8 cellular contexts compared by ENCODE assay signal in the genomic region with DNA sequence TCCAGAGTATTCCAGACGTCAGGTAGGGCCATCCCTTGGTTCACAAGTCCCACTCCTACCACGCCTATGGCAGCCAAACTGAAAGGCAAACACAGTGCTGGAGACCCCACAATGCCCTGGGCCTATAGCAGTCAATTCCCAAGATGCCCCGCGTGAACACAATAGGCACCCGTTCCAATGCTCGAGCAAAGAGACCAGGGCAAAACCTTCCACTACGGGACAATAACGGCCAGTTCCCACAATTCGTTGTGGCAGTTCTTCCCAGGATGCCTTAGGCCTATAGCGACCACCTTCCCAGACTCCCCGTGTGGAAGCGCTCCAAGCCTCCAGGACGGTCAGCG. TPM values are rescaled to one million over a fixed set of nuclear protein-coding genes. Genes with fewer than 3 reads are reported as not detected.
DNase-seq lines count a peak whose midpoint lies in the region; ATAC-seq and TF ChIP-seq lines count a peak whose summit lies in the region.

No MANE protein-coding gene starts in this region.

- H3K36me3 Mint-ChIP-seq in Calu3 (ENCODE audit: insufficient read depth, unreplicated experiment): peaks cover 27% of the 10 kb centered on the region
- H3K36me3 Mint-ChIP-seq in brain: peaks cover 33% of the 10 kb centered on the region

- peak overlapping the region; percentile 90 for H3K9ac ChIP-seq in HUES48 (ENCODE audit: low read depth, low read length)

- H3K27me3 ChIP-seq in HUES48 (ENCODE audit: control insufficient read depth, insufficient read depth, low read length) (no peaks in the 10 kb centered on the region), kidney epithelial cell (ENCODE audit: control insufficient read depth, insufficient read depth, low read length) (no peaks in the 10 kb centered on the region)

- TF ChIP-seq CTCF in Calu3 (IDR thresholded peaks at IDR 0.05; ENCODE audit: unreplicated experiment) (no peak), brain (conservative IDR thresholded peaks at IDR 0.05) (no peak), kidney epithelial cell (IDR thresholded peaks at IDR 0.05; ENCODE audit: insufficient read depth, low read length, poor library complexity, severe bottlenecking) (no peak)

- peak; percentile 6 for ATAC-seq in GM19467 (IDR thresholded peaks at IDR 0.05; ENCODE audit: unreplicated experiment)

- CTCF ChIA-PET in Calu3 (lab: Charles Lee): interaction anchor here (0.7 kb wide), 1 partner anchor 90 kb away, joined by 6 read pairs; no protein-coding TSS in a partner anchor

- H3K4me3 ChIP-seq in HUES48 (ENCODE audit: low read depth, low read length) (peak overlapping the region; percentile 69), kidney epithelial cell (ENCODE audit: low read depth, low read length) (peak overlapping the region; percentile 70)

- H3K9me3 ChIP-seq in HUES48 (ENCODE audit: control insufficient read depth, insufficient read depth, low read length): no peaks in the 10 kb centered on the region

- 0 out of 2 replicates have a peak, but pooled peaks cover 6% of the 10 kb centered on the region for H3K4me1 ChIP-seq in HUES48 (ENCODE audit: control insufficient read depth, insufficient read depth, low read length)

- H3K4me1 Mint-ChIP-seq in Calu3 (ENCODE audit: low read depth, unreplicated experiment) (peaks cover 13% of the 10 kb centered on the region), brain (peaks cover 51% of the 10 kb centered on the region)

- peak overlapping the region; percentile 84 for H3K27ac Mint-ChIP-seq in Calu3 (ENCODE audit: unreplicated experiment)
- H3K27ac Mint-ChIP-seq in brain: peak overlapping the region; percentile 98 to 100 (median 100)

- H3K36me3 ChIP-seq in HUES48 (ENCODE audit: control insufficient read depth, insufficient read depth, low read length) (peaks cover 2% of the 10 kb centered on the region; the same call in 1 of the 2 replicates), kidney epithelial cell (ENCODE audit: control insufficient read depth, insufficient read depth, low read length) (no peaks in the 10 kb centered on the region)

- TSS peak; percentile 69 for BruUV-seq in Calu3 (replicated peaks; lab: Mats Ljungman, UMichigan)

- H3K27ac ChIP-seq in HUES48 (ENCODE audit: low read depth, low read length): peak overlapping the region; percentile 97

- peak; percentile 41 for DNase-seq in Calu3
- DNase-seq in RPMI8226: peak; percentile 45
- DNase-seq in kidney epithelial cell (ENCODE audit: low read depth): no peak
- DNase-seq in stimulated activated CD4-positive, alpha-beta T cell treated with anti-CD3 and anti-CD28 coated beads, Interleukin-4, amount 100 ng/mL, for 4 hours: peak; percentile 22 to 37
- no peak for DNase-seq in kidney tubule cell (ENCODE audit: low spot score)

- H3K4me3 Mint-ChIP-seq in Calu3 (ENCODE audit: low read depth, unreplicated experiment) (peak overlapping the region; percentile 94), brain (peak overlapping the region; percentile 89 to 98 (median 93))

- intact Hi-C loops in Calu3 (cut with micrococcal nuclease; ENCODE audit: unreplicated experiment): no loop called here

- H3K27me3 Mint-ChIP-seq in Calu3 (ENCODE audit: unreplicated experiment) (no peaks in the 10 kb centered on the region), brain (no peaks in the 10 kb centered on the region)

- H3K9me3 Mint-ChIP-seq in Calu3 (ENCODE audit: low read depth, unreplicated experiment) (no peaks in the 10 kb centered on the region), brain (no peaks in the 10 kb centered on the region)

RNA-seq across cellular contexts. Expression of gene ZNF428, which starts 0.5 kb away (rescaled TPM):
- 32.8 and 33.2 TPM in 2 replicates for total RNA-seq in Calu3 (2022)
- polyA plus RNA-seq in brain (ENCODE audit: insufficient read depth, low read depth, low replicate concordance): 185 TPM
- 71.7 and 82.2 TPM in 2 replicates for total RNA-seq in kidney epithelial cell

RNA-seq across cellular contexts. Expression of gene SRRM5, which starts 7.0 kb away (rescaled TPM):
- 1.9 and 2.0 TPM in 2 replicates for total RNA-seq in Calu3 (2022)
- polyA plus RNA-seq in brain (ENCODE audit: insufficient read depth, low read depth, low replicate concordance): not detected
- total RNA-seq in kidney epithelial cell: 0.46 TPM in 1 of 2 replicates, not detected in the other

RNA-seq across cellular contexts. Expression of gene CADM4, which starts 20.8 kb away (rescaled TPM):
- total RNA-seq in Calu3 (2022): 14.5 and 17.5 TPM in 2 replicates
- 207 TPM for polyA plus RNA-seq in brain (ENCODE audit: insufficient read depth, low read depth, low replicate concordance)
- total RNA-seq in kidney epithelial cell: 21.9 and 25.9 TPM in 2 replicates

RNA-seq across cellular contexts. Expression of gene ZNF576, which starts 22.5 kb away (rescaled TPM):
- 19.4 and 20.7 TPM in 2 replicates for total RNA-seq in Calu3 (2022)
- 17.1 TPM for polyA plus RNA-seq in brain (ENCODE audit: insufficient read depth, low read depth, low replicate concordance)
- 6.2 and 21.9 TPM in 2 replicates for total RNA-seq in kidney epithelial cell

RNA-seq across cellular contexts. Expression of gene IRGQ, which starts 23.0 kb away (rescaled TPM):
- total RNA-seq in Calu3 (2022): 34.2 and 36.1 TPM in 2 replicates
- 7.8 TPM for polyA plus RNA-seq in brain (ENCODE audit: insufficient read depth, low read depth, low replicate concordance)
- 49.6 and 56.2 TPM in 2 replicates for total RNA-seq in kidney epithelial cell

Comparison
In these comparisons a context has a peak if more than half of its experiments do, and no peak if none do; other contexts are left out.
1. DNase-seq: peak in Calu3 (single experiment), RPMI8226 (single experiment) and stimulated activated CD4-positive, alpha-beta T cell treated with anti-CD3 and anti-CD28 coated beads, Interleukin-4, amount 100 ng/mL, for 4 hours (2 of 2); none in kidney epithelial cell (single experiment) and kidney tubule cell (single experiment).